11 cellular contexts compared by ENCODE assay signal in genomic region chr3:60742606-60743145, GRCh38.
A peak's percentile ranks its signal among the peaks of the same experiment; 100 is the strongest.
DNase-seq lines count a peak whose midpoint lies in the region; ATAC-seq, FAIRE-seq and TF ChIP-seq lines count a peak whose summit lies in the region.
"Had no signal": no experiment of that assay in that cellular context is flagged by ENCODE, and none has a peak within 500 bp of the region (broad histone marks: within the 10 kb centered on the region; RNA-seq: fewer than 3 reads in every experiment).

No MANE protein-coding gene starts in this region.

- H3K27ac Mint-ChIP-seq in MCF 10A (ENCODE audit: low read depth, unreplicated experiment) (no peak overlapping the region), WTC11 (no peak overlapping the region)

- FAIRE-seq in urothelium cell line (lab: Jason Lieb, UNC): no peak

- peaks cover 0 to 13% of the 10 kb centered on the region in 2 donors for H3K4me1 ChIP-seq in breast epithelium
- no peaks in the 10 kb centered on the region for H3K4me1 ChIP-seq in right cardiac atrium (ENCODE audit: control insufficient read depth, insufficient read depth, low read length)
- H3K4me1 ChIP-seq: BE2C had no signal

- H3K4me3 Mint-ChIP-seq in MCF 10A (ENCODE audit: unreplicated experiment): no peak overlapping the region
- H3K4me3 Mint-ChIP-seq in WTC11: no peak overlapping the region

- intact Hi-C loops in MCF 10A (cut with micrococcal nuclease): loop anchor here (5.0 to 10.0 kb wide), 2 partner anchors 160 to 1528 kb away; no protein-coding TSS in a partner anchor
- intact Hi-C loops in breast epithelium (cut with DNase I; ENCODE audit: low total_unique reads): no loop called here
- intact Hi-C loops in right cardiac atrium (cut with DNase I): no loop called here

- peaks cover 6% of the 10 kb centered on the region for H3K4me1 Mint-ChIP-seq in MCF 10A (ENCODE audit: insufficient read depth, unreplicated experiment)
- H3K4me1 Mint-ChIP-seq in WTC11: peaks cover 59% of the 10 kb centered on the region

- H3K9me3 ChIP-seq in breast epithelium (no peaks in the 10 kb centered on the region), right cardiac atrium (ENCODE audit: control insufficient read depth, low read length) (no peaks in the 10 kb centered on the region)
- H3K9me3 ChIP-seq: BE2C, MG63, tibial nerve had no signal

- 67% methylated on average over 8 of the region's 8 CpGs for WGBS in right cardiac atrium

- CTCF ChIA-PET in MCF 10A (lab: Yijun Ruan, JAX) (interaction anchor here (0.7 to 3.0 kb wide), 10 partner anchors 13 to 1530 kb away, joined by 3 to 8 read pairs (median 4); no protein-coding TSS in a partner anchor), WTC11 (lab: Charles Lee) (interaction anchor here (0.6 to 2.3 kb wide), 25 partner anchors 11 to 787 kb away, joined by 3 to 28 read pairs (median 4); no protein-coding TSS in a partner anchor)

- no peak for TF ChIP-seq POLR2A in breast epithelium (IDR thresholded peaks at IDR 0.05)

- POLR2A ChIA-PET in MCF 10A (lab: Yijun Ruan, JAX): interaction anchor here (0.6 kb wide), 1 partner anchor 14 kb away, joined by 3 read pairs; no protein-coding TSS in a partner anchor
- POLR2A ChIA-PET in WTC11 (lab: Charles Lee): interaction anchor here (0.5 kb wide), 1 partner anchor 123 kb away, joined by 3 read pairs; no protein-coding TSS in a partner anchor

- no peaks in the 10 kb centered on the region for H3K27me3 ChIP-seq in breast epithelium
- no peaks in the 10 kb centered on the region for H3K27me3 ChIP-seq in right cardiac atrium (ENCODE audit: control insufficient read depth, insufficient read depth)
- H3K27me3 ChIP-seq: BE2C, MG63, tibial nerve had no signal

- H3K9me3 Mint-ChIP-seq in MCF 10A (ENCODE audit: unreplicated experiment) (no peaks in the 10 kb centered on the region), WTC11 (no peaks in the 10 kb centered on the region; the same call in 1 of the 2 replicates)

- no TSS peak for BruUV-seq in MCF 10A (replicated peaks; lab: Mats Ljungman, UMichigan)

- peak; percentile 91 for ATAC-seq in WTC11
- peak; percentile 72 to 78 for ATAC-seq in right cardiac atrium

- H3K27ac ChIP-seq in breast epithelium: no peak overlapping the region
- no peak overlapping the region for H3K27ac ChIP-seq in right cardiac atrium (ENCODE audit: low read length)
- H3K27ac ChIP-seq: tibial nerve had no signal

- H3K36me3 ChIP-seq in breast epithelium: no peaks in the 10 kb centered on the region
- H3K36me3 ChIP-seq: BE2C, MG63, tibial nerve had no signal

- H3K36me3 Mint-ChIP-seq in MCF 10A (ENCODE audit: insufficient read depth, unreplicated experiment): no peaks in the 10 kb centered on the region
- H3K36me3 Mint-ChIP-seq in WTC11: peaks cover 3% of the 10 kb centered on the region; the same call in 1 of the 2 replicates

- TF ChIP-seq CTCF in MCF 10A (IDR thresholded peaks at IDR 0.05; ENCODE audit: unreplicated experiment) (peak; percentile 26), breast epithelium (IDR thresholded peaks at IDR 0.05) (no peak), WTC11 (IDR thresholded peaks at IDR 0.05) (peak; percentile 27; the same call in 1 of the 2 replicates)

- no peaks in the 10 kb centered on the region for H3K27me3 Mint-ChIP-seq in MCF 10A (ENCODE audit: insufficient read depth, unreplicated experiment)
- peaks cover 14% of the 10 kb centered on the region; the same call in 1 of the 2 replicates for H3K27me3 Mint-ChIP-seq in WTC11 (ENCODE audit: low read depth)

- H3K4me3 ChIP-seq in breast epithelium (no peak overlapping the region), right cardiac atrium (ENCODE audit: low read length) (no peak overlapping the region)
- H3K4me3 ChIP-seq: MG63, tibial nerve had no signal

- DNase-seq in MCF 10A (ENCODE audit: unreplicated experiment) (peak; percentile 65), breast epithelium (ENCODE audit: low spot score in 2 of 2) (no peak), WTC11 (ENCODE audit: low spot score) (peak; percentile 77), right cardiac atrium (peak; percentile 40 to 63 (median 59)), urothelium cell line (ENCODE audit: low spot score) (peak; percentile 62), NCI-H2227 treated with DMSO at 0.1 percent for 48 hours (lab: John Stamatoyannopoulos, UW) (no peak), foreskin melanocyte (no peak), NCI-H2227 (lab: John Stamatoyannopoulos, UW; ENCODE audit: unreplicated experiment) (no peak)
- DNase-seq: BE2C, MG63 had no signal

TF ChIP-seq in WTC11, 78 proteins besides CTCF, POLR2A, EP300 and RAD21:
- TF ChIP-seq ZNF121 (CRISPR knock-in tag; IDR thresholded peaks at IDR 0.05) (no peak), ESRRA (CRISPR knock-in tag; IDR thresholded peaks at IDR 0.05; ENCODE audit: borderline replicate concordance) (no peak), ELF4 (CRISPR knock-in tag; IDR thresholded peaks at IDR 0.05; ENCODE audit: low read depth) (no peak), SMAD3 (CRISPR knock-in tag; IDR thresholded peaks at IDR 0.05; ENCODE audit: borderline replicate concordance) (no peak), NFATC4 (CRISPR knock-in tag; IDR thresholded peaks at IDR 0.05) (no peak)
- TF ChIP-seq, protein P1, sequence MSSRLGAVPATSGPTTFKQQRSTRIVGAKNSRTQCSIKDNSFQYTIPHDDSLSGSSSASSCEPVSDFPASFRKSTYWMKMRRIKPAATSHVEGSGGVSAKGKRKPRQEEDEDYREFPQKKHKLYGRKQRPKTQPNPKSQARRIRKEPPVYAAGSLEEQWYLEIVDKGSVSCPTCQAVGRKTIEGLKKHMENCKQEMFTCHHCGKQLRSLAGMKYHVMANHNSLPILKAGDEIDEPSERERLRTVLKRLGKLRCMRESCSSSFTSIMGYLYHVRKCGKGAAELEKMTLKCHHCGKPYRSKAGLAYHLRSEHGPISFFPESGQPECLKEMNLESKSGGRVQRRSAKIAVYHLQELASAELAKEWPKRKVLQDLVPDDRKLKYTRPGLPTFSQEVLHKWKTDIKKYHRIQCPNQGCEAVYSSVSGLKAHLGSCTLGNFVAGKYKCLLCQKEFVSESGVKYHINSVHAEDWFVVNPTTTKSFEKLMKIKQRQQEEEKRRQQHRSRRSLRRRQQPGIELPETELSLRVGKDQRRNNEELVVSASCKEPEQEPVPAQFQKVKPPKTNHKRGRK (CRISPR knock-in tag; IDR thresholded peaks at IDR 0.05; ENCODE audit: borderline replicate concordance): no peak

Comparison
In these comparisons a context has a peak if more than half of its experiments do, and no peak if none do; other contexts are left out.
1. DNase-seq: peak in MCF 10A (single experiment), WTC11 (single experiment), right cardiac atrium (3 of 3) and urothelium cell line (single experiment); none in breast epithelium (0 of 2), NCI-H2227 treated with DMSO at 0.1 percent for 48 hours (single experiment), foreskin melanocyte (single experiment) and NCI-H2227 (single experiment).
2. CTCF ChIP-seq: peak in MCF 10A (single experiment) and WTC11 (single experiment); none in breast epithelium (0 of 3).